ENCODE assay signal across 19 cellular contexts in genomic region chr10:116992183-116992582, GRCh38. TPM values are rescaled to one million over a fixed set of nuclear protein-coding genes. Genes with fewer than 3 reads are reported as not detected.
DNase-seq lines count a peak whose midpoint lies in the region; ATAC-seq, FAIRE-seq and TF ChIP-seq lines count a peak whose summit lies in the region.
"Had no signal": no experiment of that assay in that cellular context is flagged by ENCODE, and none has a peak within 500 bp of the region (broad histone marks: within the 10 kb centered on the region; RNA-seq: fewer than 3 reads in every experiment).

No MANE protein-coding gene starts in this region.

- DNase-seq in GM23338 (ENCODE audit: low spot score) (peak; percentile 53), WTC11 (ENCODE audit: low spot score) (no peak), H1 (ENCODE audit: low read depth in 1 of 2, low spot score in 2 of 2) (no peak), neural progenitor cell (ENCODE audit: low spot score) (no peak), foreskin melanocyte (no peak), A172 (ENCODE audit: low spot score) (no peak), nephron progenitor cell (no peak)
- no peak for DNase-seq in stimulated activated naive CD8-positive, alpha-beta T cell treated with anti-CD3 and anti-CD28 coated beads, Interleukin-15, Interleukin-2, amounts not matched to agents 100 U/mL and 50 U/mL, for 24 hours
- DNase-seq: 8988T; ACHN; Calu3; CD4-positive, CD25-positive, alpha-beta regulatory T cell; DMS 273 treated with DMSO at 0.1 percent for 48 hours; GOT3; HCEC 1CT had no signal

- H4K5ac ChIP-seq in H1 (ENCODE audit: insufficient read length, low read depth, low read length) = no peak overlapping the region

- POLR2A ChIA-PET in WTC11 (lab: Charles Lee) (no interaction called here), H1 (lab: Charles Lee; ENCODE audit: partially characterized antibody) (interaction anchor here (1.0 kb wide), 1 partner anchor 11 kb away, joined by 3 read pairs; no protein-coding TSS in a partner anchor)

- no peaks in the 10 kb centered on the region for H3K9me3 Mint-ChIP-seq in GM23338
- H3K9me3 Mint-ChIP-seq in WTC11 = no peaks in the 10 kb centered on the region
- H3K9me3 Mint-ChIP-seq in neural progenitor cell = no peaks in the 10 kb centered on the region
- no peaks in the 10 kb centered on the region for H3K9me3 Mint-ChIP-seq in nephron progenitor cell

- ATAC-seq in GM23338 (peak; percentile 60), WTC11 (peak; percentile 41; the same call in 1 of the 2 replicates)
- no peak for ATAC-seq in stimulated activated naive CD8-positive, alpha-beta T cell treated with anti-CD3 and anti-CD28 coated beads, Interleukin-15, Interleukin-2, amounts not matched to agents 100 U/mL and 50 U/mL, for 24 hours

- H3K27ac ChIP-seq in GM23338 (ENCODE audit: low read depth) (peak overlapping the region; percentile 47; the same call in 1 of the 2 replicates), H1 (ENCODE audit: low read depth, low read length) (no peak overlapping the region), neural progenitor cell (peak overlapping the region; percentile 21)
- H3K27ac ChIP-seq: BLaER1 treated with 17β-estradiol and CSF1 and Interleukin-3, amounts not matched to agents 10 nM and 100 nM; HL-60 had no signal

- no peaks in the 10 kb centered on the region for H3K9me3 ChIP-seq in H1 (ENCODE audit: insufficient read depth in 2 of 2, low read depth in 1 of 2, low read length in 1 of 2)
- H3K9me3 ChIP-seq in neural progenitor cell (ENCODE audit: low read depth) = no peaks in the 10 kb centered on the region
- H3K9me3 ChIP-seq: BLaER1 treated with 17β-estradiol and CSF1 and Interleukin-3, amounts not matched to agents 10 nM and 100 nM had no signal

- no peak for TF ChIP-seq CTCF in GM23338 (conservative IDR thresholded peaks at IDR 0.05; ENCODE audit: low read depth in 2 of 2)
- TF ChIP-seq CTCF in WTC11 (IDR thresholded peaks at IDR 0.05) = no peak
- no peak for TF ChIP-seq CTCF in H1 (IDR thresholded peaks at IDR 0.05; ENCODE audit: control extremely low read depth in 1 of 3, insufficient read depth in 1 of 3, low read depth in 1 of 3, low read length in 3 of 3)
- no peak for TF ChIP-seq CTCF in neural progenitor cell (IDR thresholded peaks at IDR 0.05)
- no peak for TF ChIP-seq CTCF in nephron progenitor cell (IDR thresholded peaks at IDR 0.05)

- H3F3A ChIP-seq in GM23338 (replicated peaks; ENCODE audit: low read depth) = no peaks in the 10 kb centered on the region
- peaks cover 33% of the 10 kb centered on the region for H3F3A ChIP-seq in neural progenitor cell (ENCODE audit: low read depth)

- H4K20me1 ChIP-seq in GM23338 (replicated peaks; ENCODE audit: insufficient read depth) (no peaks in the 10 kb centered on the region), H1 (replicated peaks in 1 of 2; ENCODE audit: control insufficient read depth in 1 of 2, insufficient read depth in 2 of 2, low read length in 2 of 2) (no peaks in the 10 kb centered on the region), neural progenitor cell (ENCODE audit: low read depth) (no peaks in the 10 kb centered on the region)
- H4K20me1 ChIP-seq: BLaER1 treated with 17β-estradiol and CSF1 and Interleukin-3, amounts not matched to agents 10 nM and 100 nM had no signal

- H3K4ac ChIP-seq in H1 (replicated peaks; ENCODE audit: insufficient read length, low read depth, low read length) = no peak overlapping the region

- no peak overlapping the region; the same call in 2 of the 3 replicates for H3K4me3 Mint-ChIP-seq in GM23338
- no peak overlapping the region for H3K4me3 Mint-ChIP-seq in WTC11
- H3K4me3 Mint-ChIP-seq in neural progenitor cell = no peak overlapping the region
- no peak overlapping the region for H3K4me3 Mint-ChIP-seq in nephron progenitor cell
- H3K4me3 Mint-ChIP-seq: CD4-positive, CD25-positive, alpha-beta regulatory T cell; IgD-negative memory B cell had no signal

- H3K36me3 Mint-ChIP-seq in GM23338 (ENCODE audit: low read depth) (no peaks in the 10 kb centered on the region), WTC11 (no peaks in the 10 kb centered on the region), neural progenitor cell (no peaks in the 10 kb centered on the region), nephron progenitor cell (ENCODE audit: low read depth) (no peaks in the 10 kb centered on the region)
- H3K36me3 Mint-ChIP-seq: CD4-positive, CD25-positive, alpha-beta regulatory T cell; IgD-negative memory B cell had no signal

- H3K4me1 Mint-ChIP-seq in GM23338 (peaks cover 48% of the 10 kb centered on the region), WTC11 (peaks cover 44% of the 10 kb centered on the region), neural progenitor cell (peaks cover 4% of the 10 kb centered on the region), nephron progenitor cell (peaks cover 19% of the 10 kb centered on the region)
- H3K4me1 Mint-ChIP-seq: IgD-negative memory B cell had no signal

- no peak overlapping the region for H3K14ac ChIP-seq in H1 (ENCODE audit: insufficient read length)

- no peak for TF ChIP-seq POLR2A in H1 (IDR thresholded peaks at IDR 0.05; ENCODE audit: control extremely low read depth in 1 of 2, low read depth in 2 of 2, low read length in 2 of 2)

- H3K79me2 ChIP-seq in GM23338 (replicated peaks; ENCODE audit: insufficient read depth) (no peaks in the 10 kb centered on the region), H1 (ENCODE audit: control insufficient read depth in 1 of 2, insufficient read depth in 2 of 2, low read length in 2 of 2) (no peaks in the 10 kb centered on the region), neural progenitor cell (ENCODE audit: low read depth) (no peaks in the 10 kb centered on the region)

- H3K36me3 ChIP-seq in GM23338 (ENCODE audit: insufficient read depth) (no peaks in the 10 kb centered on the region), H1 (ENCODE audit: control insufficient read depth in 2 of 4, insufficient read depth in 4 of 4, low read length in 3 of 4) (no peaks in the 10 kb centered on the region), neural progenitor cell (no peaks in the 10 kb centered on the region)
- H3K36me3 ChIP-seq: BLaER1 treated with 17β-estradiol and CSF1 and Interleukin-3, amounts not matched to agents 10 nM and 100 nM had no signal

- H3K27me3 ChIP-seq in GM23338 (ENCODE audit: insufficient read depth) (peaks cover 25% of the 10 kb centered on the region), H1 (replicated peaks in 1 of 4; ENCODE audit: control insufficient read depth in 3 of 4, extremely low read depth in 1 of 4, insufficient read depth in 3 of 4, low read length in 3 of 4) (peaks cover 0 to 3% (median 0%) of the 10 kb centered on the region in 4 experiments; a peak in 1 of 7 replicates), neural progenitor cell (no peaks in the 10 kb centered on the region)
- H3K27me3 ChIP-seq: BLaER1 treated with 17β-estradiol and CSF1 and Interleukin-3, amounts not matched to agents 10 nM and 100 nM had no signal

- no peak overlapping the region for H3K56ac ChIP-seq in H1 (replicated peaks; ENCODE audit: insufficient read length, low read depth, low read length)

- H3K9me2 ChIP-seq in GM23338 (ENCODE audit: insufficient read depth) = no peaks in the 10 kb centered on the region

- peak overlapping the region; percentile 50; the same call in 1 of the 2 replicates for H3K4me2 ChIP-seq in GM23338
- peak overlapping the region; percentile 19 to 29; a peak in 2 of 4 replicates for H3K4me2 ChIP-seq in H1 (ENCODE audit: insufficient read depth in 1 of 2, low read depth in 2 of 2, low read length in 2 of 2)
- H3K4me2 ChIP-seq in neural progenitor cell = no peak overlapping the region
- H3K4me2 ChIP-seq: BLaER1 treated with 17β-estradiol and CSF1 and Interleukin-3, amounts not matched to agents 10 nM and 100 nM had no signal

- no peak overlapping the region for H4K8ac ChIP-seq in H1 (ENCODE audit: extremely low read depth, insufficient read depth, low read length)

- H3K27ac Mint-ChIP-seq in GM23338 (no peak overlapping the region), WTC11 (peak overlapping the region; percentile 28), neural progenitor cell (no peak overlapping the region), nephron progenitor cell (no peak overlapping the region)
- H3K27ac Mint-ChIP-seq: CD4-positive, CD25-positive, alpha-beta regulatory T cell; IgD-negative memory B cell had no signal

- no peak overlapping the region for H2BK12ac ChIP-seq in H1 (ENCODE audit: low read depth, low read length)

- H4K91ac ChIP-seq in H1 (replicated peaks; ENCODE audit: insufficient read length, low read length) = no peak overlapping the region

- FAIRE-seq in H1 (lab: Jason Lieb, UNC) = no peak
- FAIRE-seq: GM18507 had no signal

- no peak for TF ChIP-seq EP300 in H1 (IDR thresholded peaks at IDR 0.05; ENCODE audit: borderline replicate concordance in 1 of 2, low read depth in 2 of 2, low read length in 2 of 2)

- H3K27me3 Mint-ChIP-seq in GM23338 (ENCODE audit: insufficient read depth, low read depth, poor library complexity) (peaks cover 4% of the 10 kb centered on the region), WTC11 (ENCODE audit: low read depth) (peaks cover 50% of the 10 kb centered on the region), neural progenitor cell (ENCODE audit: insufficient read depth, low read depth) (no peaks in the 10 kb centered on the region), nephron progenitor cell (ENCODE audit: low read depth, poor library complexity) (peaks cover 6% of the 10 kb centered on the region)
- H3K27me3 Mint-ChIP-seq: CD4-positive, CD25-positive, alpha-beta regulatory T cell had no signal

- H3K79me1 ChIP-seq in H1 (ENCODE audit: low read depth, low read length) = no peaks in the 10 kb centered on the region; the same call in 1 of the 2 replicates

- no peak overlapping the region for H2BK120ac ChIP-seq in H1 (replicated peaks; ENCODE audit: low read depth, low read length)

- no peak overlapping the region for H3K18ac ChIP-seq in H1 (ENCODE audit: extremely low read depth, low read length)

- 11% methylated on average over 1 of the region's 1 CpG; no CpG with 5 or more reads in 1 of the 2 experiments for WGBS in H1 (ENCODE audit: extremely low coverage in 1 of 2, insufficient coverage in 1 of 2, insufficient read length in 1 of 2, insufficient replicate concordance in 2 of 2, low coverage in 1 of 2, low lambda C conversion rate in 2 of 2, missing lambda C conversion rate in 1 of 2), 2 experiments

- H3K23me2 ChIP-seq in H1 (ENCODE audit: low read depth, low read length) = no peaks in the 10 kb centered on the region

- no peak overlapping the region for H2BK20ac ChIP-seq in H1 (ENCODE audit: low read length)

- H2BK5ac ChIP-seq in H1 (ENCODE audit: low read depth, low read length) = no peak overlapping the region

- H2AFZ ChIP-seq in GM23338 = no peak overlapping the region
- H2AFZ ChIP-seq in H1 (ENCODE audit: low read length) = no peak overlapping the region
- no peak overlapping the region for H2AFZ ChIP-seq in neural progenitor cell (replicated peaks)

- no peak overlapping the region for H2BK15ac ChIP-seq in H1 (ENCODE audit: low read length)

- no peak for TF ChIP-seq RAD21 in H1 (IDR thresholded peaks at IDR 0.05 in 1 of 2, conservative IDR thresholded peaks at IDR 0.05 in 1 of 2; ENCODE audit: low read depth in 2 of 2, low read length in 2 of 2)

- H2AK5ac ChIP-seq in H1 (ENCODE audit: low read depth, low read length) = no peak overlapping the region

- H3K4me3 ChIP-seq in GM23338 (peak overlapping the region; percentile 14; the same call in 1 of the 2 replicates), H1 (ENCODE audit: extremely low read depth in 1 of 4, insufficient read depth in 2 of 4, low read depth in 3 of 4, low read length in 4 of 4) (peak overlapping the region in 1 of 4 experiments; percentile 2; a peak in 1 of 8 replicates), neural progenitor cell (no peak overlapping the region)
- H3K4me3 ChIP-seq: BLaER1 treated with 17β-estradiol and CSF1 and Interleukin-3, amounts not matched to agents 10 nM and 100 nM had no signal

- H3K4me1 ChIP-seq in GM23338 (ENCODE audit: insufficient read depth) (peaks cover 32% of the 10 kb centered on the region), H1 (replicated peaks in 1 of 4; ENCODE audit: control insufficient read depth in 3 of 4, insufficient read depth in 4 of 4, low read length in 3 of 4) (peaks cover 4 to 10% (median 5%) of the 10 kb centered on the region in 4 experiments; a peak in 4 of 7 replicates), neural progenitor cell (peaks cover 31% of the 10 kb centered on the region)
- H3K4me1 ChIP-seq: BLaER1 treated with 17β-estradiol and CSF1 and Interleukin-3, amounts not matched to agents 10 nM and 100 nM had no signal

- CTCF ChIA-PET in WTC11 (lab: Charles Lee) (interaction anchor here (1.5 to 1.6 kb wide), 2 partner anchors 176 to 183 kb away, joined by 3 to 5 read pairs; no protein-coding TSS in a partner anchor), H1 (lab: Charles Lee; ENCODE audit: partially characterized antibody) (interaction anchor here (2.0 kb wide), 2 partner anchors 9 to 10 kb away, joined by 5 read pairs; no protein-coding TSS in a partner anchor)

- H3K23ac ChIP-seq in H1 (ENCODE audit: insufficient read length) = no peak overlapping the region

- no peak overlapping the region for H3K9ac ChIP-seq in H1 (replicated peaks in 1 of 4; ENCODE audit: extremely low read depth in 1 of 4, low read depth in 3 of 4, low read length in 3 of 4)
- H3K9ac ChIP-seq in neural progenitor cell = no peak overlapping the region
- H3K9ac ChIP-seq: BLaER1 treated with 17β-estradiol and CSF1 and Interleukin-3, amounts not matched to agents 10 nM and 100 nM had no signal

RNA-seq across cellular contexts. Expression of gene SHTN1, which starts 12.8 kb away (rescaled TPM):
- 6.7 and 8.8 TPM in 2 replicates for total RNA-seq in GM23338 (2014; rRNA removed; shearing (Covaris generic))
- polyA plus RNA-seq in GM23338 (2016; fragmentation: Nextera tagmentation; extraction: Ambion mirVana) = 6.7 and 8.0 TPM in 2 replicates
- total RNA-seq in WTC11 (2021) = 9.9 to 11.2 TPM (median 11.0 TPM) in 3 replicates
- 12.7 and 13.9 TPM in 2 replicates for total RNA-seq in H1 (2021; fragmentation: NEBNext Ultra II Directional; extraction: Animal tissue kit (Norgen Biotek cat#: 25700))
- polyA plus RNA-seq in H1 (2011; rRNA removed) = 1.7 and 3.3 TPM in 2 replicates
- 4.5 TPM for polyA plus RNA-seq in H1 (2011; cell fraction: cytosol; rRNA removed)
- 3.7 TPM for polyA plus RNA-seq in H1 (2011; cell fraction: nucleus; rRNA removed)
- 7.9 to 11.9 TPM (median 8.9 TPM) in 4 replicates for polyA plus RNA-seq in H1 (2012, experiment 1 of 2)
- polyA plus RNA-seq in H1 (2012, experiment 2 of 2) = 0.94 TPM
- polyA plus RNA-seq in H1 (2013, experiment 1 of 2) = 13.9 TPM
- 14.4 TPM for polyA plus RNA-seq in H1 (2013, experiment 2 of 2)
- polyA minus RNA-seq in H1 (2011; rRNA and poly(A)+ RNA removed) = 2.3 and 4.8 TPM in 2 replicates
- polyA minus RNA-seq in H1 (2011; cell fraction: cytosol; rRNA and poly(A)+ RNA removed) = 6.6 TPM
- polyA minus RNA-seq in H1 (2011; cell fraction: nucleus; rRNA and poly(A)+ RNA removed) = 10.2 TPM
- total RNA-seq in neural progenitor cell (ENCODE audit: low replicate concordance) = 13.2 and 17.3 TPM in 2 replicates
- total RNA-seq in A172 (2014; rRNA removed; shearing (Covaris generic)) = 5.6 and 7.7 TPM in 2 replicates
